Comparison of ENCODE assay signal across 14 cellular contexts in genomic region chr6:108127826-108128225, GRCh38. TPM values are rescaled to one million over a fixed set of nuclear protein-coding genes. Genes with fewer than 3 reads are reported as not detected.
DNase-seq lines count a peak whose midpoint lies in the region; ATAC-seq and TF ChIP-seq lines count a peak whose summit lies in the region.
"Had no signal": no experiment of that assay in that cellular context is flagged by ENCODE, and none has a peak within 500 bp of the region (broad histone marks: within the 10 kb centered on the region; RNA-seq: fewer than 3 reads in every experiment).

No MANE protein-coding gene starts in this region.

- H2AFZ ChIP-seq in mammary epithelial cell (ENCODE audit: low read depth, low read length) = no peak overlapping the region
- H2AFZ ChIP-seq in mesenchymal stem cell (ENCODE audit: low read depth, low read length) = no peak overlapping the region

- H3K27me3 Mint-ChIP-seq in CD8-positive, alpha-beta T cell (ENCODE audit: low read depth) = peaks cover 70% of the 10 kb centered on the region
- peaks cover 92% of the 10 kb centered on the region for H3K27me3 Mint-ChIP-seq in activated naive CD4-positive, alpha-beta T cell treated with anti-CD3 and anti-CD28 coated beads, Interleukin-2, amount 10 ng/mL, durations not matched to agents 7 days and 5 days

- no peak overlapping the region for H2BK120ac ChIP-seq in mesenchymal stem cell (ENCODE audit: low read depth, low read length)

- H3K14ac ChIP-seq in mesenchymal stem cell (ENCODE audit: low read length in 2 of 2) = no peak overlapping the region

- no peaks in the 10 kb centered on the region for H3K79me1 ChIP-seq in mesenchymal stem cell (replicated peaks; ENCODE audit: low read length, poor library complexity, severe bottlenecking)

- H3K4me1 ChIP-seq in mammary epithelial cell (ENCODE audit: insufficient read depth, low read length) = peaks cover 3% of the 10 kb centered on the region
- peaks cover 6% of the 10 kb centered on the region for H3K4me1 ChIP-seq in mesenchymal stem cell (ENCODE audit: control insufficient read depth, insufficient read depth, low read depth, low read length)
- no peaks in the 10 kb centered on the region for H3K4me1 ChIP-seq in CD8-positive, alpha-beta T cell (ENCODE audit: insufficient read depth, low read length)
- H3K4me1 ChIP-seq in SJCRH30 = no peaks in the 10 kb centered on the region

- H2BK5ac ChIP-seq in mesenchymal stem cell (ENCODE audit: low read depth, low read length, poor library complexity, severe bottlenecking) = no peak overlapping the region

- H3K27ac ChIP-seq in mammary epithelial cell (ENCODE audit: insufficient read depth, low read depth, low read length) (peak overlapping the region; percentile 31), mesenchymal stem cell (ENCODE audit: low read length, poor library complexity, severe bottlenecking) (no peak overlapping the region), SJCRH30 (no peak overlapping the region)
- no peak overlapping the region for H3K27ac ChIP-seq in CD8-positive, alpha-beta T cell (ENCODE audit: low read depth, low read length)

- in situ Hi-C loops in mammary epithelial cell (cut with MboI; ENCODE audit: low sequenced_read_pairs in 2 of 2) = no loop called here

- H3K9me3 ChIP-seq in mammary epithelial cell (replicated peaks; ENCODE audit: insufficient read depth, low read length) (no peaks in the 10 kb centered on the region), mesenchymal stem cell (ENCODE audit: control insufficient read depth, low read length) (peaks cover 5% of the 10 kb centered on the region), SJCRH30 (replicated peaks) (no peaks in the 10 kb centered on the region)
- no peaks in the 10 kb centered on the region for H3K9me3 ChIP-seq in CD8-positive, alpha-beta T cell (ENCODE audit: low read length)

- H3K4me3 Mint-ChIP-seq in CD8-positive, alpha-beta T cell = no peak overlapping the region
- no peak overlapping the region for H3K4me3 Mint-ChIP-seq in activated naive CD4-positive, alpha-beta T cell treated with anti-CD3 and anti-CD28 coated beads, Interleukin-2, amount 10 ng/mL, durations not matched to agents 7 days and 5 days
- H3K4me3 Mint-ChIP-seq: activated CD4-positive, alpha-beta T cell treated with anti-CD3 and anti-CD28 coated beads, Interleukin-2, amount 10 ng/mL, durations not matched to agents 24 days and 14 days; naive thymus-derived CD8-positive, alpha-beta T cell had no signal

- no peaks in the 10 kb centered on the region for H4K20me1 ChIP-seq in mammary epithelial cell (ENCODE audit: insufficient read depth, low read length)

- H3K27ac Mint-ChIP-seq in CD8-positive, alpha-beta T cell = no peak overlapping the region
- H3K27ac Mint-ChIP-seq in activated naive CD4-positive, alpha-beta T cell treated with anti-CD3 and anti-CD28 coated beads, Interleukin-2, amount 10 ng/mL, durations not matched to agents 7 days and 5 days = no peak overlapping the region
- H3K27ac Mint-ChIP-seq: activated CD4-positive, alpha-beta T cell treated with anti-CD3 and anti-CD28 coated beads, Interleukin-2, amount 10 ng/mL, durations not matched to agents 24 days and 14 days; naive thymus-derived CD8-positive, alpha-beta T cell had no signal

- no peaks in the 10 kb centered on the region for H3K9me3 Mint-ChIP-seq in CD8-positive, alpha-beta T cell
- H3K9me3 Mint-ChIP-seq in activated naive CD4-positive, alpha-beta T cell treated with anti-CD3 and anti-CD28 coated beads, Interleukin-2, amount 10 ng/mL, durations not matched to agents 7 days and 5 days = no peaks in the 10 kb centered on the region
- H3K9me3 Mint-ChIP-seq: activated CD4-positive, alpha-beta T cell treated with anti-CD3 and anti-CD28 coated beads, Interleukin-2, amount 10 ng/mL, durations not matched to agents 24 days and 14 days had no signal

- no peak overlapping the region for H2BK12ac ChIP-seq in mesenchymal stem cell (ENCODE audit: low read length in 2 of 2)

- H3K4me3 ChIP-seq in mammary epithelial cell (replicated peaks in 1 of 3; ENCODE audit: insufficient read depth in 1 of 3, low read depth in 2 of 3, low read length in 3 of 3) (no peak overlapping the region), mesenchymal stem cell (ENCODE audit: insufficient read depth in 1 of 2, low read depth in 1 of 2, low read length in 2 of 2) (no peak overlapping the region), SJCRH30 (no peak overlapping the region)
- no peak overlapping the region for H3K4me3 ChIP-seq in CD8-positive, alpha-beta T cell (ENCODE audit: low read depth, low read length)

- POLR2A ChIA-PET in CD8-positive, alpha-beta T cell (lab: Charles Lee) = no interaction called here

- no peak overlapping the region for H3K23ac ChIP-seq in mesenchymal stem cell (ENCODE audit: low read length in 2 of 2)

- no peak for TF ChIP-seq CTCF in mammary epithelial cell (conservative IDR thresholded peaks at IDR 0.05 in 1 of 2, IDR thresholded peaks at IDR 0.05 in 1 of 2; ENCODE audit: extremely low read depth in 1 of 2, insufficient read depth in 1 of 2, low read depth in 1 of 2, low read length in 2 of 2)
- no peak for TF ChIP-seq CTCF in CD8-positive, alpha-beta T cell (IDR thresholded peaks at IDR 0.05)

- H3K27me3 ChIP-seq in mammary epithelial cell (ENCODE audit: insufficient read depth, low read length) = no peaks in the 10 kb centered on the region
- H3K27me3 ChIP-seq in mesenchymal stem cell (ENCODE audit: control insufficient read depth in 1 of 2, insufficient read depth in 1 of 2, low read length in 2 of 2) = peaks cover 59 to 86% of the 10 kb centered on the region in 2 experiments
- peaks cover 7% of the 10 kb centered on the region for H3K27me3 ChIP-seq in CD8-positive, alpha-beta T cell (ENCODE audit: insufficient read depth, low read length)
- peaks cover 7% of the 10 kb centered on the region; the same call in 1 of the 2 replicates for H3K27me3 ChIP-seq in SJCRH30

- H3K36me3 ChIP-seq in mammary epithelial cell (ENCODE audit: insufficient read depth, low read length) = no peaks in the 10 kb centered on the region
- H3K36me3 ChIP-seq in mesenchymal stem cell (ENCODE audit: control insufficient read depth in 1 of 2, insufficient read depth in 2 of 2, low read depth in 1 of 2, low read length in 2 of 2) = no peaks in the 10 kb centered on the region
- H3K36me3 ChIP-seq in CD8-positive, alpha-beta T cell (ENCODE audit: insufficient read depth, low read length) = no peaks in the 10 kb centered on the region
- no peaks in the 10 kb centered on the region for H3K36me3 ChIP-seq in SJCRH30

- no peak overlapping the region for H4K91ac ChIP-seq in mesenchymal stem cell (ENCODE audit: low read length)

- H3K36me3 Mint-ChIP-seq in CD8-positive, alpha-beta T cell = no peaks in the 10 kb centered on the region
- H3K36me3 Mint-ChIP-seq in activated naive CD4-positive, alpha-beta T cell treated with anti-CD3 and anti-CD28 coated beads, Interleukin-2, amount 10 ng/mL, durations not matched to agents 7 days and 5 days = no peaks in the 10 kb centered on the region

- H2BK15ac ChIP-seq in mesenchymal stem cell (ENCODE audit: low read depth, poor library complexity, severe bottlenecking) = no peak overlapping the region

- no peak overlapping the region for H3K4ac ChIP-seq in mesenchymal stem cell (ENCODE audit: low read depth in 1 of 2, low read length in 2 of 2)

- 54% methylated on average over 2 of the region's 2 CpGs for WGBS in mammary epithelial cell (ENCODE audit: low coverage, missing lambda C conversion rate)
- WGBS in mesenchymal stem cell = 52% methylated on average over 2 of the region's 2 CpGs

- H3K4me2 ChIP-seq in mammary epithelial cell (ENCODE audit: insufficient read depth, low read depth, low read length) (no peak overlapping the region), mesenchymal stem cell (ENCODE audit: low read length, poor library complexity, severe bottlenecking) (no peak overlapping the region)

- DNase-seq in EH (ENCODE audit: low read depth) = peak; percentile 38
- peak; percentile 65 for DNase-seq in NCI-H226
- peak; percentile 40 for DNase-seq in mammary epithelial cell
- peak; percentile 67 for DNase-seq in mesenchymal stem cell
- no peak for DNase-seq in CD8-positive, alpha-beta T cell
- DNase-seq in SJCRH30 = no peak
- DNase-seq in iPS-NIHi11 (ENCODE audit: low spot score) = no peak
- no peak for DNase-seq in activated naive CD4-positive, alpha-beta T cell treated with anti-CD3 and anti-CD28 coated beads, Interleukin-2, amount 10 ng/mL, durations not matched to agents 7 days and 5 days
- DNase-seq: activated CD4-positive, alpha-beta T cell treated with anti-CD3 and anti-CD28 coated beads, Interleukin-2, amount 10 ng/mL, durations not matched to agents 24 days and 14 days; activated effector memory CD4-positive, alpha-beta T cell treated with Interleukin-2 at 50 U/mL for 16 hours; H7; naive thymus-derived CD8-positive, alpha-beta T cell; NCI-H510A treated with DMSO at 0.1 percent for 48 hours; substantia nigra had no signal

- no peak overlapping the region for H2AK5ac ChIP-seq in mesenchymal stem cell (ENCODE audit: low read length, severe bottlenecking)

- H3K79me2 ChIP-seq in mammary epithelial cell (ENCODE audit: insufficient read depth, low read length) = no peaks in the 10 kb centered on the region

- intact Hi-C loops in mammary epithelial cell (cut with micrococcal nuclease) = no loop called here
- intact Hi-C loops in CD8-positive, alpha-beta T cell (cut with DNase I, micrococcal nuclease) = no loop called here

- H3K4me1 Mint-ChIP-seq in CD8-positive, alpha-beta T cell (ENCODE audit: low read depth) = no peaks in the 10 kb centered on the region
- no peaks in the 10 kb centered on the region for H3K4me1 Mint-ChIP-seq in activated naive CD4-positive, alpha-beta T cell treated with anti-CD3 and anti-CD28 coated beads, Interleukin-2, amount 10 ng/mL, durations not matched to agents 7 days and 5 days
- H3K4me1 Mint-ChIP-seq: activated CD4-positive, alpha-beta T cell treated with anti-CD3 and anti-CD28 coated beads, Interleukin-2, amount 10 ng/mL, durations not matched to agents 24 days and 14 days had no signal

- BruUV-seq in mammary epithelial cell (replicated peaks; lab: Mats Ljungman, UMichigan) = no TSS peak

- no peak overlapping the region for H4K8ac ChIP-seq in mesenchymal stem cell (ENCODE audit: low read length)

- H3K9ac ChIP-seq in mammary epithelial cell (ENCODE audit: insufficient read depth, low read length) = no peak overlapping the region
- peak overlapping the region; percentile 71 for H3K9ac ChIP-seq in mesenchymal stem cell (ENCODE audit: low read length)

- CTCF ChIA-PET in mammary epithelial cell (lab: Charles Lee; ENCODE audit: low non-redundant PET) = no interaction called here
- CTCF ChIA-PET in CD8-positive, alpha-beta T cell (lab: Charles Lee) = no interaction called here
- CTCF ChIA-PET in activated naive CD4-positive, alpha-beta T cell treated with anti-CD3 and anti-CD28 coated beads, Interleukin-2, amount 10 ng/mL, durations not matched to agents 7 days and 5 days (lab: Charles Lee) = no interaction called here

- dilution Hi-C loops in mammary epithelial cell (cut with HindIII; ENCODE audit: low sequenced_read_pairs) = no loop called here

- H3K18ac ChIP-seq in mesenchymal stem cell (ENCODE audit: low read depth in 1 of 2, low read length in 2 of 2) = no peak overlapping the region

- ATAC-seq in CD8-positive, alpha-beta T cell = no peak
- ATAC-seq: naive thymus-derived CD8-positive, alpha-beta T cell had no signal

RNA-seq across cellular contexts. Expression of gene NR2E1, which starts 38.0 kb away (rescaled TPM):
- under 1 TPM in 1 of 2 donors, not detected in 1; 0.14 TPM for total RNA-seq in mammary epithelial cell
- not detected for polyA plus RNA-seq in mammary epithelial cell
- not detected for polyA minus RNA-seq in mammary epithelial cell
- polyA plus RNA-seq in mesenchymal stem cell (2013, experiment 1 of 2) = not detected
- polyA plus RNA-seq in mesenchymal stem cell (2013, experiment 2 of 2) = not detected
- not detected for total RNA-seq in CD8-positive, alpha-beta T cell
- total RNA-seq in SJCRH30 (2014; rRNA removed; shearing (Covaris generic)) = 0.13 and 0.22 TPM in 2 replicates
- total RNA-seq: activated CD4-positive, alpha-beta T cell treated with anti-CD3 and anti-CD28 coated beads, Interleukin-2, amount 10 ng/mL, durations not matched to agents 24 days and 14 days; H7; naive thymus-derived CD8-positive, alpha-beta T cell had no signal
- polyA plus RNA-seq: naive thymus-derived CD8-positive, alpha-beta T cell had no signal

RNA-seq across cellular contexts. Expression of gene OSTM1, which starts 53.3 kb away (rescaled TPM):
- total RNA-seq in mammary epithelial cell = 10 to 100 TPM; 40.0 to 80.5 TPM
- polyA plus RNA-seq in mammary epithelial cell = 10.3 TPM
- 19.4 TPM for polyA minus RNA-seq in mammary epithelial cell
- 48.2 TPM for polyA plus RNA-seq in mesenchymal stem cell (2013, experiment 1 of 2)
- 48.8 TPM for polyA plus RNA-seq in mesenchymal stem cell (2013, experiment 2 of 2)
- 10 to 100 TPM; 20.0 to 25.0 TPM for total RNA-seq in CD8-positive, alpha-beta T cell
- 35.2 and 39.3 TPM in 2 replicates for total RNA-seq in SJCRH30 (2014; rRNA removed; shearing (Covaris generic))

Comparison
In these comparisons a context has a peak if more than half of its experiments do, and no peak if none do; other contexts are left out.
1. DNase-seq: peak in EH (single experiment), NCI-H226 (single experiment), mammary epithelial cell (single experiment) and mesenchymal stem cell (single experiment); none in CD8-positive, alpha-beta T cell (0 of 7), SJCRH30 (0 of 2), iPS-NIHi11 (single experiment) and activated naive CD4-positive, alpha-beta T cell treated with anti-CD3 and anti-CD28 coated beads, Interleukin-2, amount 10 ng/mL, durations not matched to agents 7 days and 5 days (single experiment).